In genomic region chr4:153314915-153315314, GRCh38 we compare ENCODE assay signal across 2 cellular contexts.
TF ChIP-seq lines count a peak whose summit lies in the region.

No MANE protein-coding gene starts in this region.

TF ChIP-seq in GM23338, 12 proteins besides CTCF, POLR2A, EP300 and RAD21 (continued from another document):
- TF ChIP-seq, protein P1, sequence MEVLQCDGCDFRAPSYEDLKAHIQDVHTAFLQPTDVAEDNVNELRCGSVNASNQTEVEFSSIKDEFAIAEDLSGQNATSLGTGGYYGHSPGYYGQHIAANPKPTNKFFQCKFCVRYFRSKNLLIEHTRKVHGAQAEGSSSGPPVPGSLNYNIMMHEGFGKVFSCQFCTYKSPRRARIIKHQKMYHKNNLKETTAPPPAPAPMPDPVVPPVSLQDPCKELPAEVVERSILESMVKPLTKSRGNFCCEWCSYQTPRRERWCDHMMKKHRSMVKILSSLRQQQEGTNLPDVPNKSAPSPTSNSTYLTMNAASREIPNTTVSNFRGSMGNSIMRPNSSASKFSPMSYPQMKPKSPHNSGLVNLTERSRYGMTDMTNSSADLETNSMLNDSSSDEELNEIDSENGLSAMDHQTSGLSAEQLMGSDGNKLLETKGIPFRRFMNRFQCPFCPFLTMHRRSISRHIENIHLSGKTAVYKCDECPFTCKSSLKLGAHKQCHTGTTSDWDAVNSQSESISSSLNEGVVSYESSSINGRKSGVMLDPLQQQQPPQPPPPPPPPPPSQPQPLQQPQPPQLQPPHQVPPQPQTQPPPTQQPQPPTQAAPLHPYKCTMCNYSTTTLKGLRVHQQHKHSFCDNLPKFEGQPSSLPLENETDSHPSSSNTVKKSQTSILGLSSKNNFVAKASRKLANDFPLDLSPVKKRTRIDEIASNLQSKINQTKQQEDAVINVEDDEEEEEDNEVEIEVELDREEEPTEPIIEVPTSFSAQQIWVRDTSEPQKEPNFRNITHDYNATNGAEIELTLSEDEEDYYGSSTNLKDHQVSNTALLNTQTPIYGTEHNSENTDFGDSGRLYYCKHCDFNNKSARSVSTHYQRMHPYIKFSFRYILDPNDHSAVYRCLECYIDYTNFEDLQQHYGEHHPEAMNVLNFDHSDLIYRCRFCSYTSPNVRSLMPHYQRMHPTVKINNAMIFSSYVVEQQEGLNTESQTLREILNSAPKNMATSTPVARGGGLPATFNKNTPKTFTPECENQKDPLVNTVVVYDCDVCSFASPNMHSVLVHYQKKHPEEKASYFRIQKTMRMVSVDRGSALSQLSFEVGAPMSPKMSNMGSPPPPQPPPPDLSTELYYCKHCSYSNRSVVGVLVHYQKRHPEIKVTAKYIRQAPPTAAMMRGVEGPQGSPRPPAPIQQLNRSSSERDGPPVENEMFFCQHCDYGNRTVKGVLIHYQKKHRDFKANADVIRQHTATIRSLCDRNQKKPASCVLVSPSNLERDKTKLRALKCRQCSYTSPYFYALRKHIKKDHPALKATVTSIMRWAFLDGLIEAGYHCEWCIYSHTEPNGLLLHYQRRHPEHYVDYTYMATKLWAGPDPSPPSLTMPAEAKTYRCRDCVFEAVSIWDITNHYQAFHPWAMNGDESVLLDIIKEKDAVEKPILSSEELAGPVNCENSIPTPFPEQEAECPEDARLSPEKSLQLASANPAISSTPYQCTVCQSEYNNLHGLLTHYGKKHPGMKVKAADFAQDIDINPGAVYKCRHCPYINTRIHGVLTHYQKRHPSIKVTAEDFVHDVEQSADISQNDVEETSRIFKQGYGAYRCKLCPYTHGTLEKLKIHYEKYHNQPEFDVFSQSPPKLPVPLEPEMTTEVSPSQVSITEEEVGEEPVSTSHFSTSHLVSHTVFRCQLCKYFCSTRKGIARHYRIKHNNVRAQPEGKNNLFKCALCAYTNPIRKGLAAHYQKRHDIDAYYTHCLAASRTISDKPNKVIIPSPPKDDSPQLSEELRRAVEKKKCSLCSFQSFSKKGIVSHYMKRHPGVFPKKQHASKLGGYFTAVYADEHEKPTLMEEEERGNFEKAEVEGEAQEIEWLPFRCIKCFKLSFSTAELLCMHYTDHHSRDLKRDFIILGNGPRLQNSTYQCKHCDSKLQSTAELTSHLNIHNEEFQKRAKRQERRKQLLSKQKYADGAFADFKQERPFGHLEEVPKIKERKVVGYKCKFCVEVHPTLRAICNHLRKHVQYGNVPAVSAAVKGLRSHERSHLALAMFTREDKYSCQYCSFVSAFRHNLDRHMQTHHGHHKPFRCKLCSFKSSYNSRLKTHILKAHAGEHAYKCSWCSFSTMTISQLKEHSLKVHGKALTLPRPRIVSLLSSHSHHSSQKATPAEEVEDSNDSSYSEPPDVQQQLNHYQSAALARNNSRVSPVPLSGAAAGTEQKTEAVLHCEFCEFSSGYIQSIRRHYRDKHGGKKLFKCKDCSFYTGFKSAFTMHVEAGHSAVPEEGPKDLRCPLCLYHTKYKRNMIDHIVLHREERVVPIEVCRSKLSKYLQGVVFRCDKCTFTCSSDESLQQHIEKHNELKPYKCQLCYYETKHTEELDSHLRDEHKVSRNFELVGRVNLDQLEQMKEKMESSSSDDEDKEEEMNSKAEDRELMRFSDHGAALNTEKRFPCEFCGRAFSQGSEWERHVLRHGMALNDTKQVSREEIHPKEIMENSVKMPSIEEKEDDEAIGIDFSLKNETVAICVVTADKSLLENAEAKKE (CRISPR knock-in tag; IDR thresholded peaks at IDR 0.05) = no peak
- TF ChIP-seq REST (IDR thresholded peaks at IDR 0.05; ENCODE audit: unreplicated experiment) (no peak), JUNB (IDR thresholded peaks at IDR 0.05; ENCODE audit: unreplicated experiment) (no peak), ZNF114 (CRISPR knock-in tag; IDR thresholded peaks at IDR 0.05) (no peak), CREB1 (CRISPR knock-in tag; IDR thresholded peaks at IDR 0.05; ENCODE audit: low read depth) (no peak), NANOG (IDR thresholded peaks at IDR 0.05; ENCODE audit: borderline replicate concordance) (no peak)

TF ChIP-seq in WTC11, 78 proteins besides CTCF, POLR2A, EP300 and RAD21 (continued from another document):
- TF ChIP-seq PRRX2 (CRISPR knock-in tag; IDR thresholded peaks at IDR 0.05) (no peak), NR3C1 (CRISPR knock-in tag; conservative IDR thresholded peaks at IDR 0.05; ENCODE audit: low read depth) (no peak), ZNF512 (CRISPR knock-in tag; IDR thresholded peaks at IDR 0.05; ENCODE audit: borderline replicate concordance) (no peak), MYBL2 (CRISPR knock-in tag; IDR thresholded peaks at IDR 0.05) (no peak), TEAD1 (CRISPR knock-in tag; IDR thresholded peaks at IDR 0.05) (no peak), ZNF425 (CRISPR knock-in tag; conservative IDR thresholded peaks at IDR 0.05) (no peak)
- TF ChIP-seq, protein P2, sequence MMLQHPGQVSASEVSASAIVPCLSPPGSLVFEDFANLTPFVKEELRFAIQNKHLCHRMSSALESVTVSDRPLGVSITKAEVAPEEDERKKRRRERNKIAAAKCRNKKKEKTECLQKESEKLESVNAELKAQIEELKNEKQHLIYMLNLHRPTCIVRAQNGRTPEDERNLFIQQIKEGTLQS (CRISPR knock-in tag; conservative IDR thresholded peaks at IDR 0.05) = no peak
